In genomic region chr2:39696072-39696471, GRCh38 we compare ENCODE assay signal across 1 cellular context.
TF ChIP-seq lines count a peak whose summit lies in the region.

No MANE protein-coding gene starts in this region.

TF ChIP-seq in GM23338, 12 proteins besides CTCF, POLR2A, EP300 and RAD21 (continued from another document):
- no peak for TF ChIP-seq ZNF462 (CRISPR knock-in tag; IDR thresholded peaks at IDR 0.05)
